ENCODE assay signal across 20 cellular contexts in genomic region chr6:167925011-167925410, GRCh38.
DNase-seq lines count a peak whose midpoint lies in the region; ATAC-seq and TF ChIP-seq lines count a peak whose summit lies in the region.
"Had no signal": no experiment of that assay in that cellular context is flagged by ENCODE, and none has a peak within 500 bp of the region (broad histone marks: within the 10 kb centered on the region; RNA-seq: fewer than 3 reads in every experiment).

No MANE protein-coding gene starts in this region.

- no peak overlapping the region for H2AFZ ChIP-seq in smooth muscle cell (ENCODE audit: low read depth)
- H2AFZ ChIP-seq: GM23248 had no signal

- H3K9ac ChIP-seq in smooth muscle cell (ENCODE audit: low read depth) = no peak overlapping the region
- H3K9ac ChIP-seq: GM23248 had no signal

- no peaks in the 10 kb centered on the region for H3K4me1 ChIP-seq in smooth muscle cell (ENCODE audit: low read depth)
- H3K4me1 ChIP-seq: psoas muscle, thyroid gland had no signal

- DNase-seq in AG20443 (ENCODE audit: low spot score) (peak; percentile 20), amniotic epithelial cell (ENCODE audit: low read depth) (peak; percentile 16), islet precursor cell (peak; percentile 81), smooth muscle cell (lab: John Stamatoyannopoulos, UW; ENCODE audit: unreplicated experiment) (no peak), 8988T (no peak), HuH-7 (ENCODE audit: low spot score) (no peak)
- DNase-seq: activated CD4-positive, alpha-beta T cell treated with anti-CD3 and anti-CD28 coated beads for 36 hours; activated T-cell treated with anti-CD3 and anti-CD28 coated beads for 4 hours; CD4-positive, alpha-beta memory T cell; central memory CD4-positive, alpha-beta T cell; GM23248; kidney; NCI-H1694; NCI-H526; psoas muscle; SHP77 treated with DMSO at 0.1 percent for 48 hours; thyroid gland had no signal

- H3K27me3 ChIP-seq in smooth muscle cell (ENCODE audit: low read depth) = no peaks in the 10 kb centered on the region
- H3K27me3 ChIP-seq: thyroid gland had no signal

- peak overlapping the region; percentile 69 for H3K27ac ChIP-seq in smooth muscle cell (ENCODE audit: low read depth)
- H3K27ac ChIP-seq: GM23248, psoas muscle, thyroid gland had no signal

- H3K79me2 ChIP-seq in smooth muscle cell (ENCODE audit: low read depth) = no peaks in the 10 kb centered on the region

- no peak for TF ChIP-seq CTCF in smooth muscle cell (IDR thresholded peaks at IDR 0.05; ENCODE audit: borderline replicate concordance, insufficient read depth, poor library complexity, severe bottlenecking)

- no peak overlapping the region for H3K4me2 ChIP-seq in smooth muscle cell

- H3K36me3 ChIP-seq in smooth muscle cell (ENCODE audit: low read depth) = peaks cover 4% of the 10 kb centered on the region

- ATAC-seq in HG03196 (IDR thresholded peaks at IDR 0.05; ENCODE audit: unreplicated experiment) = no peak
- ATAC-seq: activated CD4-positive, alpha-beta T cell treated with anti-CD3 and anti-CD28 coated beads for 36 hours; activated naive CD4-positive, alpha-beta T cell treated with anti-CD3 and anti-CD28 coated beads, Interleukin-2, amount 50 U/mL, for 72 hours; Panc1; psoas muscle had no signal

- no peaks in the 10 kb centered on the region for H3K9me3 ChIP-seq in smooth muscle cell (replicated peaks; ENCODE audit: low read depth)
- H3K9me3 ChIP-seq: psoas muscle, thyroid gland had no signal

- no peak overlapping the region for H3K4me3 ChIP-seq in smooth muscle cell
- H3K4me3 ChIP-seq: GM23248, psoas muscle, thyroid gland had no signal

- 41% methylated on average over 7 of the region's 7 CpGs for WGBS in smooth muscle cell (ENCODE audit: low lambda C conversion rate)

- peaks cover under 1% of the 10 kb centered on the region for H3F3A ChIP-seq in smooth muscle cell (ENCODE audit: low read depth)

- H4K20me1 ChIP-seq in smooth muscle cell (ENCODE audit: low read depth) = no peaks in the 10 kb centered on the region

Comparison
In these comparisons a context has a peak if more than half of its experiments do, and no peak if none do; other contexts are left out.
1. DNase-seq: peak in AG20443 (single experiment), amniotic epithelial cell (single experiment) and islet precursor cell (single experiment); none in smooth muscle cell (single experiment), 8988T (single experiment) and HuH-7 (single experiment).